In genomic region chr11:118608268-118609214, GRCh38 we compare ENCODE assay signal across 8 cellular contexts. TPM values are rescaled to one million over a fixed set of nuclear protein-coding genes. Genes with fewer than 3 reads are reported as not detected.
DNase-seq lines count a peak whose midpoint lies in the region; ATAC-seq and TF ChIP-seq lines count a peak whose summit lies in the region.

No MANE protein-coding gene starts in this region.

- no peak overlapping the region for H2AFZ ChIP-seq in ACC112 (ENCODE audit: low read length, unreplicated experiment)

- no peaks in the 10 kb centered on the region for H3K36me3 ChIP-seq in ACC112 (ENCODE audit: insufficient read depth, low read length)
- H3K36me3 ChIP-seq in kidney epithelial cell (ENCODE audit: control insufficient read depth, insufficient read depth, low read length), result peaks cover 1% of the 10 kb centered on the region

- H3K27ac ChIP-seq in ACC112 (ENCODE audit: low read depth, low read length), result peak overlapping the region; percentile 85

- H3K4me3 ChIP-seq in ACC112 (ENCODE audit: low read depth, low read length) (peak overlapping the region; percentile 92), cardiac fibroblast (replicated peaks in 1 of 2; ENCODE audit: low read depth in 2 of 2, low read length in 2 of 2) (peak overlapping the region; percentile 67 to 96), kidney epithelial cell (ENCODE audit: low read depth, low read length) (peak overlapping the region; percentile 64)

- H3K27me3 ChIP-seq in ACC112 (ENCODE audit: insufficient read depth, low read length) (no peaks in the 10 kb centered on the region), kidney epithelial cell (ENCODE audit: control insufficient read depth, insufficient read depth, low read length) (no peaks in the 10 kb centered on the region)

- TF ChIP-seq CTCF in cardiac fibroblast (IDR thresholded peaks at IDR 0.05; ENCODE audit: low read depth, low read length), result no peak
- TF ChIP-seq CTCF in kidney epithelial cell (IDR thresholded peaks at IDR 0.05; ENCODE audit: insufficient read depth, low read length, poor library complexity, severe bottlenecking), result no peak

- ATAC-seq in activated CD4-positive, CD25-positive, alpha-beta regulatory T cell treated with anti-CD3 and anti-CD28 coated beads, Interleukin-2, amount 50 U/mL, for 24 hours, result peak; percentile 61 to 62
- ATAC-seq in HG02588 (IDR thresholded peaks at IDR 0.05; ENCODE audit: unreplicated experiment), result no peak

- peaks cover 58% of the 10 kb centered on the region for H3K4me1 ChIP-seq in ACC112 (ENCODE audit: control insufficient read depth, insufficient read depth, low read length, unreplicated experiment)

- DNase-seq in HK-2 (ENCODE audit: unreplicated experiment) (peak; percentile 65), cardiac fibroblast (ENCODE audit: low read depth in 2 of 2) (peak; percentile 90 to 92), kidney epithelial cell (ENCODE audit: low read depth) (no peak), NAMALWA (ENCODE audit: low spot score) (no peak)
- DNase-seq in stimulated activated CD4-positive, alpha-beta T cell treated with anti-CD3 and anti-CD28 coated beads, Interleukin-15, amount 100 ng/mL, for 24 hours, result peak; percentile 78

- H3K79me2 ChIP-seq in ACC112 (ENCODE audit: control insufficient read depth, insufficient read depth, low read length, unreplicated experiment), result peaks cover 50% of the 10 kb centered on the region

RNA-seq across cellular contexts. Expression of gene PHLDB1, which starts 1.1 kb away (rescaled TPM):
- 99.0 and 107 TPM in 2 replicates for total RNA-seq in kidney epithelial cell

RNA-seq across cellular contexts. Expression of gene ARCN1, which starts 36.3 kb away (rescaled TPM):
- total RNA-seq in kidney epithelial cell, result 122 and 127 TPM in 2 replicates

RNA-seq across cellular contexts. Expression of gene IFT46, which starts 42.8 kb away (rescaled TPM):
- total RNA-seq in kidney epithelial cell, result 28.9 and 30.1 TPM in 2 replicates

Comparison
In these comparisons a context has a peak if more than half of its experiments do, and no peak if none do; other contexts are left out.
1. DNase-seq: peak in HK-2 (single experiment), cardiac fibroblast (2 of 2) and stimulated activated CD4-positive, alpha-beta T cell treated with anti-CD3 and anti-CD28 coated beads, Interleukin-15, amount 100 ng/mL, for 24 hours (single experiment); none in kidney epithelial cell (single experiment) and NAMALWA (single experiment).
2. Peak in every context shown above with its lines, with median percentiles within 50 percentile points of each other: H3K4me3 ChIP-seq.